Comparison of ENCODE assay signal across 8 cellular contexts in genomic region chr6:20401403-20402180, GRCh38. TPM values are rescaled to one million over a fixed set of nuclear protein-coding genes. Genes with fewer than 3 reads are reported as not detected.
DNase-seq lines count a peak whose midpoint lies in the region; ATAC-seq and TF ChIP-seq lines count a peak whose summit lies in the region.

Gene E2F3, plus strand, starts transcription at chr6:20401879. Its CDS starts 354 bp downstream, at chr6:20402233.

- no peak for TF ChIP-seq POLR2A in ovary (IDR thresholded peaks at IDR 0.05)

- H3K4me3 ChIP-seq in GM12864 (ENCODE audit: low read depth, low read length) (peak within 1 kb of the TSS; percentile 86), ovary (peak within 1 kb of the TSS; percentile 54), tibial artery (peak within 1 kb of the TSS; percentile 87 to 88)

- TF ChIP-seq CTCF in GM12864 (IDR thresholded peaks at IDR 0.05; ENCODE audit: low read depth, low read length, missing control alignments) (no peak), ovary (IDR thresholded peaks at IDR 0.05) (no peak), tibial artery (IDR thresholded peaks at IDR 0.05) (no peak)

- H3K9me3 ChIP-seq in ovary (no peaks in the 10 kb centered on the region), tibial artery (no peaks in the 10 kb centered on the region)

- H3K27ac ChIP-seq in ovary (peak within 1 kb of the TSS; percentile 19 to 42), tibial artery (peak within 1 kb of the TSS; percentile 91 to 94)

- intact Hi-C loops in Right ventricle myocardium inferior (cut with DNase I) = loop anchor here (2.0 to 5.0 kb wide), 3 partner anchors 109 to 189 kb away; partner anchors contain the start of genes CDKAL1 and MBOAT1
- intact Hi-C loops in ovary (cut with DNase I) = loop anchor here in 1 of 4 donors (10.0 kb wide), 1 partner anchor 123 kb away; no protein-coding TSS in a partner anchor
- intact Hi-C loops in tibial artery (cut with DNase I; ENCODE audit: low total_unique reads) = loop anchor here (5.0 to 10.0 kb wide), 3 partner anchors 126 to 554 kb away; partner anchors contain the start of gene MBOAT1

- no peak for TF ChIP-seq EP300 in ovary (IDR thresholded peaks at IDR 0.05)

- ATAC-seq in HG02759 (IDR thresholded peaks at IDR 0.05; ENCODE audit: unreplicated experiment) (peak; percentile 80), Right ventricle myocardium inferior (peak; percentile 97)

- H3K36me3 ChIP-seq in ovary = no peaks in the 10 kb centered on the region
- no peaks in the 10 kb centered on the region for H3K36me3 ChIP-seq in tibial artery

- DNase-seq in GM12864 (ENCODE audit: low read depth) (peak; percentile 100), NCI-H1417 (lab: John Stamatoyannopoulos, UW) (peak; percentile 98 to 100 (median 99)), SW 1271 (lab: John Stamatoyannopoulos, UW) (peak; percentile 99 to 100), Right ventricle myocardium inferior (ENCODE audit: missing footprints) (peak; percentile 100), ovary (peak; percentile 99 to 100 (median 99)), tibial artery (peak; percentile 100)
- DNase-seq in activated naive CD8-positive, alpha-beta T cell treated with anti-CD3 and anti-CD28 coated beads, Interleukin-2, amount 50 U/mL, for 16 hours (ENCODE audit: low read depth, low spot score) = peak; percentile 98

- H3K27me3 ChIP-seq in ovary (no peaks in the 10 kb centered on the region), tibial artery (no peaks in the 10 kb centered on the region)

- WGBS in ovary, 3 donors = 0 to 1% (median 0%) methylated on average over 57 of the region's 57 CpGs

- H3K4me1 ChIP-seq in ovary (ENCODE audit: insufficient read depth) (no peaks in the 10 kb centered on the region), tibial artery (peaks cover 0 to 18% (median 3%) of the 10 kb centered on the region in 4 donors)

RNA-seq across cellular contexts. Expression of gene E2F3, which starts in this region (rescaled TPM):
- total RNA-seq in Right ventricle myocardium inferior = 6.4 TPM
- 1 to 10 TPM in 6 of 7 donors, under 1 TPM in 1; 0.36 to 4.7 (median 2.7) TPM for total RNA-seq in ovary
- polyA plus RNA-seq in ovary = 1 to 10 TPM; 1.8 to 7.3 TPM

Comparison
In these comparisons a context has a peak if more than half of its experiments do, and no peak if none do; other contexts are left out.
1. Peak in every context shown above with its lines: DNase-seq, ATAC-seq, H3K4me3 ChIP-seq and H3K27ac ChIP-seq.